Comparison of ENCODE assay signal across 2 cellular contexts in the genomic region with DNA sequence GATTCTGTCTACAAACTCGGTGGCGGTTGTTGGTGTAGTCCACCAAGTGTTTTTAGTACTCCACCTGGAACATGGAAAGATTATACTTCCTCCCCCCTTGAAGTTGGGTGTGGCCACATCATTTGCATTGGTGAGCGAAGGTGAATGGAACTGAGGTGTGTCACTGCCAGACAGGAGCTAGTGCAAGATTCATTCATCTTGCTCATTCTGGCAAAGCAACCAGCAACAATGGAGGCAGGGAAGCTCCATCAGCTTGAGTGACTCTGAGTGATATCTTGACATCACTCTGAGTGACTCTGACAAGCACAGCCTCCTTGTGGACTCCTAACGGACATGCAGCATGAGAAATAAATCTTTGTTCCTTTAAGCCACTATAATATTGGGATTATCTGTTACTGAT.
TF ChIP-seq lines count a peak whose summit lies in the region.

No MANE protein-coding gene starts in this region.

TF ChIP-seq in GM12878, 131 proteins besides CTCF, POLR2A, EP300 and RAD21 (continued from another document and continues in another):
- TF ChIP-seq, protein P1, sequence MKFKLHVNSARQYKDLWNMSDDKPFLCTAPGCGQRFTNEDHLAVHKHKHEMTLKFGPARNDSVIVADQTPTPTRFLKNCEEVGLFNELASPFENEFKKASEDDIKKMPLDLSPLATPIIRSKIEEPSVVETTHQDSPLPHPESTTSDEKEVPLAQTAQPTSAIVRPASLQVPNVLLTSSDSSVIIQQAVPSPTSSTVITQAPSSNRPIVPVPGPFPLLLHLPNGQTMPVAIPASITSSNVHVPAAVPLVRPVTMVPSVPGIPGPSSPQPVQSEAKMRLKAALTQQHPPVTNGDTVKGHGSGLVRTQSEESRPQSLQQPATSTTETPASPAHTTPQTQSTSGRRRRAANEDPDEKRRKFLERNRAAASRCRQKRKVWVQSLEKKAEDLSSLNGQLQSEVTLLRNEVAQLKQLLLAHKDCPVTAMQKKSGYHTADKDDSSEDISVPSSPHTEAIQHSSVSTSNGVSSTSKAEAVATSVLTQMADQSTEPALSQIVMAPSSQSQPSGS (IDR thresholded peaks at IDR 0.05; ENCODE audit: low read length) = no peak
- TF ChIP-seq TARDBP (IDR thresholded peaks at IDR 0.05; ENCODE audit: borderline replicate concordance) (no peak), SREBF1 (IDR thresholded peaks at IDR 0.05; ENCODE audit: low read length) (no peak), NR2F1 (conservative IDR thresholded peaks at IDR 0.05) (no peak), SUZ12 (IDR thresholded peaks at IDR 0.05; ENCODE audit: unreplicated experiment) (no peak), SUPT20H (IDR thresholded peaks at IDR 0.05; ENCODE audit: borderline replicate concordance, control insufficient read depth, low read depth, low read length) (no peak), TCF3 (IDR thresholded peaks at IDR 0.05; ENCODE audit: borderline replicate concordance, insufficient read depth, low read depth, low read length) (0 out of 2 replicates have a peak, but pooled peaks have one; percentile 59), POLR2AphosphoS5 (IDR thresholded peaks at IDR 0.05; ENCODE audit: low read length) (no peak), KLF5 (IDR thresholded peaks at IDR 0.05; ENCODE audit: partially characterized antibody) (no peak), IKZF2 (IDR thresholded peaks at IDR 0.05) (no peak), DPF2 (IDR thresholded peaks at IDR 0.05) (0 out of 2 replicates have a peak, but pooled peaks have one; percentile 21), ZNF622 (IDR thresholded peaks at IDR 0.05) (no peak), RB1 (IDR thresholded peaks at IDR 0.05; ENCODE audit: borderline replicate concordance) (no peak), GABPA (IDR thresholded peaks at IDR 0.05; ENCODE audit: low read depth) (no peak), ZNF274 (IDR thresholded peaks at IDR 0.05; ENCODE audit: insufficient read depth, insufficient read length) (no peak), CBX3 (IDR thresholded peaks at IDR 0.05; ENCODE audit: borderline replicate concordance, low read depth) (no peak), RAD51 (IDR thresholded peaks at IDR 0.05) (no peak)
- TF ChIP-seq, protein P2, sequence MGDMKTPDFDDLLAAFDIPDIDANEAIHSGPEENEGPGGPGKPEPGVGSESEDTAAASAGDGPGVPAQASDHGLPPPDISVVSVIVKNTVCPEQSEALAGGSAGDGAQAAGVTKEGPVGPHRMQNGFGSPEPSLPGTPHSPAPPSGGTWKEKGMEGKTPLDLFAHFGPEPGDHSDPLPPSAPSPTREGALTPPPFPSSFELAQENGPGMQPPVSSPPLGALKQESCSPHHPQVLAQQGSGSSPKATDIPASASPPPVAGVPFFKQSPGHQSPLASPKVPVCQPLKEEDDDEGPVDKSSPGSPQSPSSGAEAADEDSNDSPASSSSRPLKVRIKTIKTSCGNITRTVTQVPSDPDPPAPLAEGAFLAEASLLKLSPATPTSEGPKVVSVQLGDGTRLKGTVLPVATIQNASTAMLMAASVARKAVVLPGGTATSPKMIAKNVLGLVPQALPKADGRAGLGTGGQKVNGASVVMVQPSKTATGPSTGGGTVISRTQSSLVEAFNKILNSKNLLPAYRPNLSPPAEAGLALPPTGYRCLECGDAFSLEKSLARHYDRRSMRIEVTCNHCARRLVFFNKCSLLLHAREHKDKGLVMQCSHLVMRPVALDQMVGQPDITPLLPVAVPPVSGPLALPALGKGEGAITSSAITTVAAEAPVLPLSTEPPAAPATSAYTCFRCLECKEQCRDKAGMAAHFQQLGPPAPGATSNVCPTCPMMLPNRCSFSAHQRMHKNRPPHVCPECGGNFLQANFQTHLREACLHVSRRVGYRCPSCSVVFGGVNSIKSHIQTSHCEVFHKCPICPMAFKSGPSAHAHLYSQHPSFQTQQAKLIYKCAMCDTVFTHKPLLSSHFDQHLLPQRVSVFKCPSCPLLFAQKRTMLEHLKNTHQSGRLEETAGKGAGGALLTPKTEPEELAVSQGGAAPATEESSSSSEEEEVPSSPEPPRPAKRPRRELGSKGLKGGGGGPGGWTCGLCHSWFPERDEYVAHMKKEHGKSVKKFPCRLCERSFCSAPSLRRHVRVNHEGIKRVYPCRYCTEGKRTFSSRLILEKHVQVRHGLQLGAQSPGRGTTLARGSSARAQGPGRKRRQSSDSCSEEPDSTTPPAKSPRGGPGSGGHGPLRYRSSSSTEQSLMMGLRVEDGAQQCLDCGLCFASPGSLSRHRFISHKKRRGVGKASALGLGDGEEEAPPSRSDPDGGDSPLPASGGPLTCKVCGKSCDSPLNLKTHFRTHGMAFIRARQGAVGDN (IDR thresholded peaks at IDR 0.05) = no peak; the same call in 1 of the 2 replicates
- TF ChIP-seq, protein P3, sequence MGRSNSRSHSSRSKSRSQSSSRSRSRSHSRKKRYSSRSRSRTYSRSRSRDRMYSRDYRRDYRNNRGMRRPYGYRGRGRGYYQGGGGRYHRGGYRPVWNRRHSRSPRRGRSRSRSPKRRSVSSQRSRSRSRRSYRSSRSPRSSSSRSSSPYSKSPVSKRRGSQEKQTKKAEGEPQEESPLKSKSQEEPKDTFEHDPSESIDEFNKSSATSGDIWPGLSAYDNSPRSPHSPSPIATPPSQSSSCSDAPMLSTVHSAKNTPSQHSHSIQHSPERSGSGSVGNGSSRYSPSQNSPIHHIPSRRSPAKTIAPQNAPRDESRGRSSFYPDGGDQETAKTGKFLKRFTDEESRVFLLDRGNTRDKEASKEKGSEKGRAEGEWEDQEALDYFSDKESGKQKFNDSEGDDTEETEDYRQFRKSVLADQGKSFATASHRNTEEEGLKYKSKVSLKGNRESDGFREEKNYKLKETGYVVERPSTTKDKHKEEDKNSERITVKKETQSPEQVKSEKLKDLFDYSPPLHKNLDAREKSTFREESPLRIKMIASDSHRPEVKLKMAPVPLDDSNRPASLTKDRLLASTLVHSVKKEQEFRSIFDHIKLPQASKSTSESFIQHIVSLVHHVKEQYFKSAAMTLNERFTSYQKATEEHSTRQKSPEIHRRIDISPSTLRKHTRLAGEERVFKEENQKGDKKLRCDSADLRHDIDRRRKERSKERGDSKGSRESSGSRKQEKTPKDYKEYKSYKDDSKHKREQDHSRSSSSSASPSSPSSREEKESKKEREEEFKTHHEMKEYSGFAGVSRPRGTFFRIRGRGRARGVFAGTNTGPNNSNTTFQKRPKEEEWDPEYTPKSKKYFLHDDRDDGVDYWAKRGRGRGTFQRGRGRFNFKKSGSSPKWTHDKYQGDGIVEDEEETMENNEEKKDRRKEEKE (IDR thresholded peaks at IDR 0.05) = no peak
- TF ChIP-seq, protein P4, sequence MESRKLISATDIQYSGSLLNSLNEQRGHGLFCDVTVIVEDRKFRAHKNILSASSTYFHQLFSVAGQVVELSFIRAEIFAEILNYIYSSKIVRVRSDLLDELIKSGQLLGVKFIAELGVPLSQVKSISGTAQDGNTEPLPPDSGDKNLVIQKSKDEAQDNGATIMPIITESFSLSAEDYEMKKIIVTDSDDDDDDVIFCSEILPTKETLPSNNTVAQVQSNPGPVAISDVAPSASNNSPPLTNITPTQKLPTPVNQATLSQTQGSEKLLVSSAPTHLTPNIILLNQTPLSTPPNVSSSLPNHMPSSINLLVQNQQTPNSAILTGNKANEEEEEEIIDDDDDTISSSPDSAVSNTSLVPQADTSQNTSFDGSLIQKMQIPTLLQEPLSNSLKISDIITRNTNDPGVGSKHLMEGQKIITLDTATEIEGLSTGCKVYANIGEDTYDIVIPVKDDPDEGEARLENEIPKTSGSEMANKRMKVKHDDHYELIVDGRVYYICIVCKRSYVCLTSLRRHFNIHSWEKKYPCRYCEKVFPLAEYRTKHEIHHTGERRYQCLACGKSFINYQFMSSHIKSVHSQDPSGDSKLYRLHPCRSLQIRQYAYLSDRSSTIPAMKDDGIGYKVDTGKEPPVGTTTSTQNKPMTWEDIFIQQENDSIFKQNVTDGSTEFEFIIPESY (IDR thresholded peaks at IDR 0.05) = no peak

TF ChIP-seq in neural cell, 6 proteins besides CTCF, POLR2A, EP300 and RAD21 (continued from another document):
- TF ChIP-seq, protein P5, sequence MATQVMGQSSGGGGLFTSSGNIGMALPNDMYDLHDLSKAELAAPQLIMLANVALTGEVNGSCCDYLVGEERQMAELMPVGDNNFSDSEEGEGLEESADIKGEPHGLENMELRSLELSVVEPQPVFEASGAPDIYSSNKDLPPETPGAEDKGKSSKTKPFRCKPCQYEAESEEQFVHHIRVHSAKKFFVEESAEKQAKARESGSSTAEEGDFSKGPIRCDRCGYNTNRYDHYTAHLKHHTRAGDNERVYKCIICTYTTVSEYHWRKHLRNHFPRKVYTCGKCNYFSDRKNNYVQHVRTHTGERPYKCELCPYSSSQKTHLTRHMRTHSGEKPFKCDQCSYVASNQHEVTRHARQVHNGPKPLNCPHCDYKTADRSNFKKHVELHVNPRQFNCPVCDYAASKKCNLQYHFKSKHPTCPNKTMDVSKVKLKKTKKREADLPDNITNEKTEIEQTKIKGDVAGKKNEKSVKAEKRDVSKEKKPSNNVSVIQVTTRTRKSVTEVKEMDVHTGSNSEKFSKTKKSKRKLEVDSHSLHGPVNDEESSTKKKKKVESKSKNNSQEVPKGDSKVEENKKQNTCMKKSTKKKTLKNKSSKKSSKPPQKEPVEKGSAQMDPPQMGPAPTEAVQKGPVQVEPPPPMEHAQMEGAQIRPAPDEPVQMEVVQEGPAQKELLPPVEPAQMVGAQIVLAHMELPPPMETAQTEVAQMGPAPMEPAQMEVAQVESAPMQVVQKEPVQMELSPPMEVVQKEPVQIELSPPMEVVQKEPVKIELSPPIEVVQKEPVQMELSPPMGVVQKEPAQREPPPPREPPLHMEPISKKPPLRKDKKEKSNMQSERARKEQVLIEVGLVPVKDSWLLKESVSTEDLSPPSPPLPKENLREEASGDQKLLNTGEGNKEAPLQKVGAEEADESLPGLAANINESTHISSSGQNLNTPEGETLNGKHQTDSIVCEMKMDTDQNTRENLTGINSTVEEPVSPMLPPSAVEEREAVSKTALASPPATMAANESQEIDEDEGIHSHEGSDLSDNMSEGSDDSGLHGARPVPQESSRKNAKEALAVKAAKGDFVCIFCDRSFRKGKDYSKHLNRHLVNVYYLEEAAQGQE (IDR thresholded peaks at IDR 0.05; ENCODE audit: borderline replicate concordance) = no peak
- TF ChIP-seq POLR2AphosphoS5 (IDR thresholded peaks at IDR 0.05) = no peak
- no peak for TF ChIP-seq TAF1 (IDR thresholded peaks at IDR 0.05; ENCODE audit: low read depth)
- TF ChIP-seq SMC3 (conservative IDR thresholded peaks at IDR 0.05; ENCODE audit: poor library complexity) = no peak
